In genomic region chr10:71339796-71340589, GRCh38 we compare ENCODE assay signal across 15 cellular contexts. TPM values are rescaled to one million over a fixed set of nuclear protein-coding genes. Genes with fewer than 3 reads are reported as not detected.
DNase-seq lines count a peak whose midpoint lies in the region; ATAC-seq and TF ChIP-seq lines count a peak whose summit lies in the region.
"Had no signal": no experiment of that assay in that cellular context is flagged by ENCODE, and none has a peak within 500 bp of the region (broad histone marks: within the 10 kb centered on the region; RNA-seq: fewer than 3 reads in every experiment).

No MANE protein-coding gene starts in this region.

- intact Hi-C loops in left colon (cut with DNase I, micrococcal nuclease) (no loop called here), sigmoid colon (cut with DNase I) (no loop called here), tibial artery (cut with DNase I; ENCODE audit: low total_unique reads) (no loop called here)

- H3K4me1 Mint-ChIP-seq in T-helper 17 cell = peaks cover 17% of the 10 kb centered on the region

- no peaks in the 10 kb centered on the region for H3K36me3 Mint-ChIP-seq in T-helper 17 cell (ENCODE audit: low read depth)

- H3K4me3 Mint-ChIP-seq in T-helper 17 cell = no peak overlapping the region

- 66 to 87% methylated on average over 10 of the region's 10 CpGs for WGBS in sigmoid colon, 2 donors

- peaks cover 0 to 19% (median 0%) of the 10 kb centered on the region in 4 donors for H3K36me3 ChIP-seq in sigmoid colon
- H3K36me3 ChIP-seq in tibial artery = peaks cover 0 to 46% (median 7%) of the 10 kb centered on the region in 3 donors
- H3K36me3 ChIP-seq: SJCRH30, thyroid gland had no signal

- H3K27me3 Mint-ChIP-seq in T-helper 17 cell = no peaks in the 10 kb centered on the region

- TF ChIP-seq POLR2A in sigmoid colon (IDR thresholded peaks at IDR 0.05) = no peak

- H3K4me3 ChIP-seq in sigmoid colon (no peak overlapping the region), tibial artery (no peak overlapping the region)
- H3K4me3 ChIP-seq: SJCRH30, thyroid gland had no signal

- peaks cover 0 to 4% (median 0%) of the 10 kb centered on the region in 4 donors for H3K4me1 ChIP-seq in sigmoid colon
- no peaks in the 10 kb centered on the region for H3K4me1 ChIP-seq in tibial artery

- peak overlapping the region; percentile 74 for H3K27ac Mint-ChIP-seq in T-helper 17 cell

- H3K27me3 ChIP-seq in sigmoid colon (no peaks in the 10 kb centered on the region), tibial artery (no peaks in the 10 kb centered on the region)
- H3K27me3 ChIP-seq: SJCRH30, thyroid gland had no signal

- DNase-seq in A172 (ENCODE audit: low spot score) = peak; percentile 56
- peak; percentile 64 for DNase-seq in HPDE6-E6E7 (ENCODE audit: extremely low spot score)
- no peak for DNase-seq in T-helper 17 cell
- peak in 1 of 2 donors; percentile 47 for DNase-seq in left colon
- DNase-seq in sigmoid colon = no peak
- DNase-seq in NCI-H2196 (lab: John Stamatoyannopoulos, UW; ENCODE audit: unreplicated experiment) = no peak
- DNase-seq in tibial artery = no peak
- no peak for DNase-seq in SW 1271 (lab: John Stamatoyannopoulos, UW)
- DNase-seq: ACHN; activated naive CD4-positive, alpha-beta T cell treated with Interleukin-2 at 50 U/mL for 16 hours; NCI-H1105 treated with DMSO at 0.1 percent for 48 hours; NCI-H526 treated with DMSO at 0.1 percent for 48 hours; SJCRH30; thyroid gland had no signal

- H3K9me3 ChIP-seq in T-helper 17 cell (ENCODE audit: control insufficient read depth, low read length, poor library complexity, severe bottlenecking) (no peaks in the 10 kb centered on the region), sigmoid colon (no peaks in the 10 kb centered on the region), tibial artery (no peaks in the 10 kb centered on the region)
- H3K9me3 ChIP-seq: SJCRH30, thyroid gland had no signal

- ATAC-seq in T-helper 17 cell = no peak
- peak; percentile 60 for ATAC-seq in left colon

- no peak overlapping the region for H3K27ac ChIP-seq in sigmoid colon
- no peak overlapping the region for H3K27ac ChIP-seq in tibial artery
- H3K27ac ChIP-seq: SJCRH30, thyroid gland had no signal

- TF ChIP-seq CTCF in sigmoid colon (IDR thresholded peaks at IDR 0.05) = no peak
- TF ChIP-seq CTCF in tibial artery (IDR thresholded peaks at IDR 0.05) = no peak

- no peak for TF ChIP-seq EP300 in sigmoid colon (IDR thresholded peaks at IDR 0.05)

RNA-seq across cellular contexts. Expression of gene SLC29A3, which starts 20.9 kb away (rescaled TPM):
- 0.72 and 1.9 TPM in 2 replicates for total RNA-seq in A172 (2014; rRNA removed; shearing (Covaris generic))
- total RNA-seq in T-helper 17 cell (1 to 10 TPM; 3.2 to 3.3 TPM), left colon (1 to 10 TPM; 4.1 to 6.7 TPM), sigmoid colon (1 to 10 TPM; 2.9 to 6.2 (median 4.7) TPM)
- 1 to 10 TPM; 2.3 to 5.0 (median 3.6) TPM for polyA plus RNA-seq in sigmoid colon

RNA-seq across cellular contexts. Expression of gene CDH23, which starts 56.7 kb away (rescaled TPM):
- total RNA-seq in A172 (2014; rRNA removed; shearing (Covaris generic)) = 0.14 and 0.29 TPM in 2 replicates
- 1 to 10 TPM; 8.1 to 9.0 TPM for total RNA-seq in T-helper 17 cell
- 1 to 10 TPM; 2.2 to 2.5 TPM for total RNA-seq in left colon
- total RNA-seq in sigmoid colon = 1 to 10 TPM; 3.0 to 7.2 (median 3.7) TPM
- polyA plus RNA-seq in sigmoid colon = 1 to 10 TPM; 1.5 to 2.1 (median 1.8) TPM
- total RNA-seq: lung microvascular endothelial cell had no signal

Comparison
In these comparisons a context has a peak if more than half of its experiments do, and no peak if none do; other contexts are left out.
1. DNase-seq: peak in A172 (single experiment) and HPDE6-E6E7 (single experiment); none in T-helper 17 cell (0 of 3), sigmoid colon (single experiment), NCI-H2196 (single experiment), tibial artery (0 of 2) and SW 1271 (0 of 2).